In the genomic region with DNA sequence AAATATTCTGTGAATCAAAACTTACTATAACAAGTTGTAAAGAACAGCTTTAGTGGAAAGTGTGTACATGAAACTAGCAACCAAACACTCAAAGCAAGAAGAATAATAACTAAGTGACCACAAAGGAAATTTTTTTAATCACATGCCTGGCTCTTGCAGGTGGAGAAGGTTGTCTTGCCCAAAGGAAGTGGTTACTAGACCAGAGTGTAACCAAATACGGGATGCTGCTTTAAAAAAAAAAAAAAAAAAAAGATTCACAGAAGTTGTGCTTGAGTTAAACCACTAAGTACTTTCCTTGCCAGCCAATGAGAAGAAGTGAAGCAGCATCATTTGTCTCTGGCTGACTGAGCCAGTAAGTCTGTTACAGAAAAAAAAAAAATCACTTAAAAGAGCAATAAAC, we compare ENCODE assay signal across 8 cellular contexts. TPM values are rescaled to one million over a fixed set of nuclear protein-coding genes. Genes with fewer than 3 reads are reported as not detected.
A peak's percentile ranks its signal among the peaks of the same experiment; 100 is the strongest.
DNase-seq lines count a peak whose midpoint lies in the region; ATAC-seq lines count a peak whose summit lies in the region.

No MANE protein-coding gene starts in this region.

- in situ Hi-C loops in KBM-7 (cut with MboI; ENCODE audit: low pct_unique_long_range_greater_than_20kb, low sequenced_read_pairs), result no loop called here

- ATAC-seq in GM18498 (IDR thresholded peaks at IDR 0.05; ENCODE audit: unreplicated experiment), result peak; percentile 71
- peak; percentile 80 for ATAC-seq in GM21528 (IDR thresholded peaks at IDR 0.05; ENCODE audit: low FRiP score, unreplicated experiment)
- ATAC-seq in esophagus mucosa, result peak; percentile 70

- DNase-seq in KBM-7 (peak; percentile 79), NCI-H510A (lab: John Stamatoyannopoulos, UW) (no peak), NCI-H524 treated with DMSO at 0.1 percent for 48 hours (lab: John Stamatoyannopoulos, UW) (no peak), EL (no peak), COR-L47 (lab: John Stamatoyannopoulos, UW) (no peak)

RNA-seq across cellular contexts. Expression of a gene that starts 19.1 kb away (rescaled TPM):
- total RNA-seq in esophagus mucosa, result 1.1 TPM

RNA-seq across cellular contexts. Expression of a gene that starts 48.4 kb away (rescaled TPM):
- 3.9 TPM for total RNA-seq in esophagus mucosa

RNA-seq across cellular contexts. Expression of a gene that starts 55.6 kb away (rescaled TPM):
- 0.80 TPM for total RNA-seq in esophagus mucosa
